29 cellular contexts compared by ENCODE assay signal in genomic region chr3:186221733-186222378, GRCh38.
DNase-seq lines count a peak whose midpoint lies in the region; ATAC-seq, FAIRE-seq and TF ChIP-seq lines count a peak whose summit lies in the region.
"Had no signal": no experiment of that assay in that cellular context is flagged by ENCODE, and none has a peak within 500 bp of the region (broad histone marks: within the 10 kb centered on the region; RNA-seq: fewer than 3 reads in every experiment).

No MANE protein-coding gene starts in this region.

- H3K23ac ChIP-seq in neuronal stem cell (ENCODE audit: low read depth, low read length, poor library complexity) = no peak overlapping the region

- no peaks in the 10 kb centered on the region for H3K79me1 ChIP-seq in neuronal stem cell (ENCODE audit: low read depth, low read length)

- H2BK5ac ChIP-seq in neuronal stem cell (ENCODE audit: low read length) = no peak overlapping the region

- H2BK120ac ChIP-seq in neuronal stem cell (ENCODE audit: low read depth, low read length) = no peak overlapping the region

- no peak overlapping the region for H3K9ac ChIP-seq in neuronal stem cell (ENCODE audit: low read depth, low read length, poor library complexity)

- no peak overlapping the region for H3K4ac ChIP-seq in neuronal stem cell (ENCODE audit: low read length)

- DNase-seq in Right ventricle myocardium inferior (ENCODE audit: missing footprints) (no peak), Right ventricle myocardium superior (no peak), esophagus squamous epithelium (lab: John Stamatoyannopoulos, UW) (no peak), neuronal stem cell (ENCODE audit: low spot score) (no peak), NCI-H774 (lab: John Stamatoyannopoulos, UW) (no peak), T-helper 17 cell (no peak), testis (no peak), H54 (ENCODE audit: insufficient read length, low spot score) (no peak)
- DNase-seq: activated CD4-positive, alpha-beta T cell treated with anti-CD3 and anti-CD28 coated beads, Interleukin-2, amount 10 ng/mL, durations not matched to agents 7 days and 5 days; activated effector memory CD4-positive, alpha-beta T cell treated with Interleukin-2 at 50 U/mL for 16 hours; CD4-positive, alpha-beta T cell; effector memory CD4-positive, alpha-beta T cell; naive B cell; NCI-H1417; NCI-H2029 treated with DMSO at 0.1 percent for 48 hours; NCI-H524; stimulated activated naive CD4-positive, alpha-beta T cell; T-cell had no signal

- peaks cover 0 to 14% (median 0%) of the 10 kb centered on the region in 4 donors for H3K27me3 ChIP-seq in esophagus squamous epithelium
- peaks cover 0 to 28% (median 0%) of the 10 kb centered on the region in 3 experiments for H3K27me3 ChIP-seq in neuronal stem cell (ENCODE audit: control insufficient read depth in 3 of 3, insufficient read depth in 3 of 3, low read depth in 1 of 3, low read length in 3 of 3)
- no peaks in the 10 kb centered on the region for H3K27me3 ChIP-seq in testis

- H3K18ac ChIP-seq in neuronal stem cell (ENCODE audit: low read length) = peak overlapping the region; percentile 36

- H3K4me3 ChIP-seq in esophagus squamous epithelium (no peak overlapping the region), neuronal stem cell (ENCODE audit: low read length in 2 of 2) (no peak overlapping the region), testis (no peak overlapping the region)
- H3K4me3 ChIP-seq: cardiac muscle cell, coronary artery, HAP-1, prostate gland had no signal

- H2AFZ ChIP-seq in neuronal stem cell (ENCODE audit: low read length) = no peak overlapping the region

- WGBS in esophagus squamous epithelium, 2 donors = 61 to 76% methylated on average over 5 to 10 of the region's 16 CpGs
- no CpG with 5 or more reads among the region's 16 CpGs for WGBS in neuronal stem cell (ENCODE audit: extremely low coverage in 2 of 2, insufficient read length in 2 of 2, insufficient replicate concordance in 1 of 2), 2 donors
- 68 to 79% methylated on average over 12 to 16 of the region's 16 CpGs for WGBS in testis, 2 donors

- TF ChIP-seq POLR2A in esophagus squamous epithelium (IDR thresholded peaks at IDR 0.05) (no peak), testis (IDR thresholded peaks at IDR 0.05) (no peak), H54 (IDR thresholded peaks at IDR 0.05; ENCODE audit: low read depth, low read length) (no peak)

- H3K27ac ChIP-seq in esophagus squamous epithelium (peak overlapping the region; percentile 4 to 62 (median 53)), neuronal stem cell (replicated peaks; ENCODE audit: low read length) (no peak overlapping the region), testis (no peak overlapping the region)
- H3K27ac ChIP-seq: cardiac muscle cell, epithelial cell of prostate had no signal

- no peak overlapping the region for H4K91ac ChIP-seq in neuronal stem cell (ENCODE audit: low read depth, low read length, poor library complexity)

- H3K4me3 Mint-ChIP-seq in T-helper 17 cell = no peak overlapping the region
- H3K4me3 Mint-ChIP-seq: activated CD4-positive, alpha-beta T cell treated with anti-CD3 and anti-CD28 coated beads, Interleukin-2, amount 10 ng/mL, durations not matched to agents 7 days and 5 days; CD4-positive, alpha-beta T cell; naive B cell; T-cell; WTC11 had no signal

- no peak overlapping the region for H3K27ac Mint-ChIP-seq in T-helper 17 cell
- H3K27ac Mint-ChIP-seq: activated CD4-positive, alpha-beta T cell treated with anti-CD3 and anti-CD28 coated beads, Interleukin-2, amount 10 ng/mL, durations not matched to agents 7 days and 5 days; activated naive CD4-positive, alpha-beta T cell treated with anti-CD3 and anti-CD28 coated beads, Interleukin-2, amount 50 U/mL, for 72 hours; CD4-positive, alpha-beta T cell; T-cell; WTC11 had no signal

- H3K36me3 ChIP-seq in esophagus squamous epithelium = no peaks in the 10 kb centered on the region
- H3K36me3 ChIP-seq in neuronal stem cell (replicated peaks in 1 of 2; ENCODE audit: control insufficient read depth in 2 of 2, insufficient read depth in 2 of 2, low read length in 2 of 2) = no peaks in the 10 kb centered on the region
- H3K36me3 ChIP-seq in testis (ENCODE audit: low read depth, missing control alignments) = no peaks in the 10 kb centered on the region
- H3K36me3 ChIP-seq: cardiac muscle cell, HAP-1, prostate gland had no signal

- H3K14ac ChIP-seq in neuronal stem cell (ENCODE audit: low read length) = no peak overlapping the region

- H3K4me2 ChIP-seq in neuronal stem cell (ENCODE audit: insufficient read depth, low read length, poor library complexity, severe bottlenecking) = no peak overlapping the region

- TF ChIP-seq CTCF in esophagus squamous epithelium (IDR thresholded peaks at IDR 0.05) (no peak), testis (IDR thresholded peaks at IDR 0.05) (no peak)

- H3K27me3 Mint-ChIP-seq in T-helper 17 cell = peaks cover 48% of the 10 kb centered on the region

- peak; percentile 21 for ATAC-seq in Right ventricle myocardium inferior
- no peak for ATAC-seq in Right ventricle myocardium superior (ENCODE audit: poor library complexity)
- no peak for ATAC-seq in T-helper 17 cell
- ATAC-seq: activated naive CD4-positive, alpha-beta T cell treated with anti-CD3 and anti-CD28 coated beads, Interleukin-2, amount 50 U/mL, for 72 hours; T-cell had no signal

- intact Hi-C loops in Right ventricle myocardium inferior (cut with DNase I) (no loop called here), Right ventricle myocardium superior (cut with DNase I) (no loop called here), esophagus squamous epithelium (cut with DNase I) (no loop called here), testis (cut with DNase I; ENCODE audit: low total_unique reads) (no loop called here)

- no peak overlapping the region for H2BK15ac ChIP-seq in neuronal stem cell (ENCODE audit: low read length)

- no peak for FAIRE-seq in H54 (lab: Jason Lieb, UNC)
- FAIRE-seq: A204.1, GM19239, islet of Langerhans, RCC 7860 had no signal

- H3K36me3 Mint-ChIP-seq in T-helper 17 cell (ENCODE audit: low read depth) = peaks cover 4% of the 10 kb centered on the region
- H3K36me3 Mint-ChIP-seq: activated naive CD4-positive, alpha-beta T cell treated with anti-CD3 and anti-CD28 coated beads, Interleukin-2, amount 50 U/mL, for 72 hours; naive B cell; T-cell; WTC11 had no signal

- H4K8ac ChIP-seq in neuronal stem cell (ENCODE audit: low read depth, low read length) = no peak overlapping the region

- H3K9me3 ChIP-seq in esophagus squamous epithelium (no peaks in the 10 kb centered on the region), neuronal stem cell (replicated peaks in 1 of 2; ENCODE audit: control insufficient read depth in 2 of 2, insufficient read depth in 1 of 2, low read depth in 1 of 2, low read length in 2 of 2) (no peaks in the 10 kb centered on the region), T-helper 17 cell (ENCODE audit: control insufficient read depth, low read length, poor library complexity, severe bottlenecking) (no peaks in the 10 kb centered on the region), testis (no peaks in the 10 kb centered on the region)
- H3K9me3 ChIP-seq: HAP-1, prostate gland had no signal

- no peak overlapping the region for H2AK5ac ChIP-seq in neuronal stem cell (ENCODE audit: low read depth, low read length)

- no peak overlapping the region for H2BK12ac ChIP-seq in neuronal stem cell (ENCODE audit: low read length)

- no peaks in the 10 kb centered on the region for H3K4me1 Mint-ChIP-seq in T-helper 17 cell

- H3K4me1 ChIP-seq in esophagus squamous epithelium (peaks cover 0 to 25% (median 7%) of the 10 kb centered on the region in 3 donors), neuronal stem cell (ENCODE audit: control insufficient read depth in 2 of 2, insufficient read depth in 1 of 2, low read depth in 1 of 2, low read length in 2 of 2) (peaks cover 2 to 13% of the 10 kb centered on the region in 2 donors), testis (no peaks in the 10 kb centered on the region)
- H3K4me1 ChIP-seq: HAP-1, prostate gland had no signal

Comparison
In these comparisons a context has a peak if more than half of its experiments do, and no peak if none do; other contexts are left out.
1. H3K27ac ChIP-seq: peak in esophagus squamous epithelium (4 of 4); none in neuronal stem cell (single experiment) and testis (0 of 2).